ENCODE assay signal across 3 cellular contexts in genomic region chr14:93104961-93105360, GRCh38.
TF ChIP-seq lines count a peak whose summit lies in the region.

No MANE protein-coding gene starts in this region.

TF ChIP-seq in HEK293, 187 proteins besides CTCF, POLR2A, EP300 and RAD21 (continued from another document):
- TF ChIP-seq ZFP41 (tag by site-specific recombination; IDR thresholded peaks at IDR 0.05; ENCODE audit: borderline replicate concordance), result no peak
TF ChIP-seq in HEK293: peak in this region for 1.

TF ChIP-seq in GM12878, 131 proteins besides CTCF, POLR2A, EP300 and RAD21:
- TF ChIP-seq BCL3 (IDR thresholded peaks at IDR 0.05; ENCODE audit: borderline replicate concordance, insufficient read depth, low read depth, low read length, poor library complexity, severe bottlenecking) (peak; percentile 14), MTA3 (IDR thresholded peaks at IDR 0.05; ENCODE audit: borderline replicate concordance, low read length) (no peak)

TF ChIP-seq in SK-N-SH treated with all-trans-retinoic acid at 6 μM for 48 hours, 23 proteins besides CTCF, POLR2A, EP300 and RAD21 (continued from another document):
- no peak for TF ChIP-seq TSHZ2 (CRISPR knock-in tag; IDR thresholded peaks at IDR 0.05)
- TF ChIP-seq GLIS3 (CRISPR knock-in tag; IDR thresholded peaks at IDR 0.05), result no peak
- TF ChIP-seq ZFP3 (CRISPR knock-in tag; IDR thresholded peaks at IDR 0.05), result no peak
- no peak for TF ChIP-seq SNAI2 (CRISPR knock-in tag; IDR thresholded peaks at IDR 0.05)
- no peak for TF ChIP-seq CSRNP3 (CRISPR knock-in tag; IDR thresholded peaks at IDR 0.05)
- TF ChIP-seq ESRRG (CRISPR knock-in tag; IDR thresholded peaks at IDR 0.05), result no peak
- no peak for TF ChIP-seq OSR1 (CRISPR knock-in tag; IDR thresholded peaks at IDR 0.05)
- no peak for TF ChIP-seq ZC3H10 (CRISPR knock-in tag; IDR thresholded peaks at IDR 0.05)
- TF ChIP-seq ZNF8 (CRISPR knock-in tag; IDR thresholded peaks at IDR 0.05), result no peak
